In the genomic region with DNA sequence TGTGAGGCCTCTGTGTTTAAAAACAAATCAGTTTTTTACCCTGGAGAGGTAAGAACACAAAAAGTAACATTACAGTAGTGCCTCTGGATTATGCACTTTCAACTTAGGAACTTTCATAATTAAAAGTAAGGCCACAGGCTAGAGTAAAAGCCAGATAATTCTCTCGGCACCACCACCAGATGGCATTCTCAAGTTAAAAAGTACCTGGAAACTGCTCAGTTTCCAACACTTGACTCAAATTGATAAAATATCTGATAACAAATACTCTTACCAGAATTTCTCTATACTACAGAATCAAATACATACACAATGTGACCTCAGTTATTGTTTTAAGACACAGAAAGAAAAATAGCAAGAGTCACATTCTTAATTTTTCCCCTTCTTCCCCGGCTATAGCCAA, we compare ENCODE assay signal across 8 cellular contexts. TPM values are rescaled to one million over a fixed set of nuclear protein-coding genes. Genes with fewer than 3 reads are reported as not detected.
DNase-seq lines count a peak whose midpoint lies in the region; ATAC-seq and TF ChIP-seq lines count a peak whose summit lies in the region.

No MANE protein-coding gene starts in this region.

- H4K8ac ChIP-seq in trophoblast cell (ENCODE audit: low read depth, low read length): no peak overlapping the region

- H3K4ac ChIP-seq in trophoblast cell (ENCODE audit: low read depth, low read length): no peak overlapping the region

- H3K36me3 ChIP-seq in trophoblast cell (ENCODE audit: control insufficient read depth in 1 of 2, insufficient read depth in 2 of 2, low read length in 2 of 2): peaks cover 2 to 3% of the 10 kb centered on the region in 2 experiments

- no peaks in the 10 kb centered on the region for H3K79me1 ChIP-seq in trophoblast cell (ENCODE audit: low read length)

- H2BK120ac ChIP-seq in trophoblast cell (ENCODE audit: insufficient read depth, low read length, poor library complexity): no peak overlapping the region

- peak; percentile 36 for DNase-seq in SIG-M5 treated with dmso at 0.1 percent for 504 hours (lab: John Stamatoyannopoulos, UW; ENCODE audit: unreplicated experiment)
- no peak for DNase-seq in SIG-M5 (lab: John Stamatoyannopoulos, UW)
- peak; percentile 14 for DNase-seq in T follicular helper cell (ENCODE audit: low read depth)
- peak; percentile 61 for DNase-seq in epithelial cell of esophagus (ENCODE audit: low read depth)
- peak; percentile 10 to 62 for DNase-seq in trophoblast cell
- no peak for DNase-seq in 8988T

- no peak overlapping the region for H3K14ac ChIP-seq in trophoblast cell (ENCODE audit: low read length)

- no peak overlapping the region for H2BK12ac ChIP-seq in trophoblast cell (ENCODE audit: low read length)

- ATAC-seq in HG02642 (IDR thresholded peaks at IDR 0.05; ENCODE audit: poor library complexity, unreplicated experiment): peak; percentile 51
- ATAC-seq in GM19463 (IDR thresholded peaks at IDR 0.05; ENCODE audit: unreplicated experiment): no peak

- no peak overlapping the region for H3K18ac ChIP-seq in trophoblast cell (ENCODE audit: low read length)

- H3K27ac ChIP-seq in trophoblast cell (ENCODE audit: low read depth, low read length): no peak overlapping the region

- no peak overlapping the region for H3K23ac ChIP-seq in trophoblast cell (ENCODE audit: low read length)

- no peaks in the 10 kb centered on the region for H3K4me1 ChIP-seq in trophoblast cell (ENCODE audit: control insufficient read depth in 1 of 2, insufficient read depth in 2 of 2, low read length in 2 of 2)

- no peak overlapping the region for H4K91ac ChIP-seq in trophoblast cell (ENCODE audit: low read depth, low read length)

- H2BK5ac ChIP-seq in trophoblast cell (ENCODE audit: low read depth, low read length, poor library complexity): no peak overlapping the region

- H2AFZ ChIP-seq in trophoblast cell (ENCODE audit: insufficient read depth, low read length, poor library complexity): no peak overlapping the region

- H3K9ac ChIP-seq in trophoblast cell (ENCODE audit: low read length): no peak overlapping the region

- H3K4me2 ChIP-seq in trophoblast cell (ENCODE audit: low read length): no peak overlapping the region

- H3K9me3 ChIP-seq in trophoblast cell (ENCODE audit: insufficient read depth, low read depth, low read length): no peaks in the 10 kb centered on the region

- no peaks in the 10 kb centered on the region for H3K27me3 ChIP-seq in trophoblast cell (ENCODE audit: insufficient read depth, low read length)

- H3K4me3 ChIP-seq in epithelial cell of esophagus (ENCODE audit: low read length) (no peak overlapping the region), trophoblast cell (ENCODE audit: low read depth, low read length) (no peak overlapping the region)

- TF ChIP-seq CTCF in epithelial cell of esophagus (IDR thresholded peaks at IDR 0.05; ENCODE audit: insufficient read depth, low read depth, low read length, missing control alignments): peak; percentile 57

- no peak overlapping the region for H4K12ac ChIP-seq in trophoblast cell (ENCODE audit: low read depth, low read length)

- no CpG with 5 or more reads among the region's 2 CpGs for WGBS in trophoblast cell (ENCODE audit: extremely low coverage, insufficient coverage, insufficient read length)

- H2AK5ac ChIP-seq in trophoblast cell (ENCODE audit: low read length): no peak overlapping the region

- no peaks in the 10 kb centered on the region for H3K79me2 ChIP-seq in trophoblast cell (ENCODE audit: control insufficient read depth, insufficient read depth, low read length, poor library complexity)

RNA-seq across cellular contexts. Expression of a gene that starts 19.9 kb away (rescaled TPM):
- 9.9 and 11.1 TPM in 2 replicates for polyA plus RNA-seq in trophoblast cell (2013)

RNA-seq across cellular contexts. Expression of a gene that starts 37.3 kb away (rescaled TPM):
- 0.05 and 0.07 TPM in 2 replicates for polyA plus RNA-seq in trophoblast cell (2013)

RNA-seq across cellular contexts. Expression of a gene that starts 53.7 kb away (rescaled TPM):
- 1.6 and 1.9 TPM in 2 replicates for polyA plus RNA-seq in trophoblast cell (2013)

Comparison
In these comparisons a context has a peak if more than half of its experiments do, and no peak if none do; other contexts are left out.
1. DNase-seq: peak in SIG-M5 treated with dmso at 0.1 percent for 504 hours (single experiment), T follicular helper cell (single experiment), epithelial cell of esophagus (single experiment) and trophoblast cell (2 of 2); none in SIG-M5 (single experiment) and 8988T (single experiment).